8 cellular contexts compared by ENCODE assay signal in the genomic region with DNA sequence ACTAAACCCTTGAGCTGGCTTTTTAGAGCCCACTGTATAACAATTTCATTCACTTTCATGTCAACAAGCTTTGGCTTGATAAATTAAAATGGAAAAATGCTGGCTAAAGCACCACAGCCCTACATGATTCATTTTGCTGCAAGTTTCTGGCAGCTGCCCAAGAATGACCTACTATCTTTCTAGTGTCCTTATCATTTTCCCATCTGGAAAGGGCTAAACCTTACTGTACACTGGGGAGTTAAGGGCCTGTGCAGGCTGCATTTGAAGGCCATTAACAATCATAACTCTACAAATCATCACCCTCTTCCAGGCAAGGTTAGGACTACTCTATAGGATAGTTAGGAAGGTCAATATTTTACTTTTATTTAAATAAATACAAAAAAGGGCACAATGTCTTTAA.
DNase-seq lines count a peak whose midpoint lies in the region; ATAC-seq, FAIRE-seq and TF ChIP-seq lines count a peak whose summit lies in the region.

No MANE protein-coding gene starts in this region.

- no TSS peak for BruUV-seq in endothelial cell of umbilical vein (replicated peaks; lab: Mats Ljungman, UMichigan)

- H3K36me3 ChIP-seq in endothelial cell of umbilical vein (ENCODE audit: control insufficient read depth in 2 of 2, extremely low read depth in 1 of 2, insufficient read depth in 2 of 2, low read length in 2 of 2) (no peaks in the 10 kb centered on the region), thyroid gland (no peaks in the 10 kb centered on the region)

- H3K9ac ChIP-seq in endothelial cell of umbilical vein (replicated peaks; ENCODE audit: extremely low read depth, insufficient read depth, low read length): no peak overlapping the region

- dilution Hi-C loops in endothelial cell of umbilical vein (cut with MboI; ENCODE audit: extremely low pct_ligation_motif_present, low sequenced_read_pairs): no loop called here

- TF ChIP-seq CTCF in endothelial cell of umbilical vein (IDR thresholded peaks at IDR 0.05; ENCODE audit: extremely low read depth in 1 of 2, insufficient read depth in 1 of 2, low read depth in 1 of 2, low read length in 2 of 2): no peak
- no peak for TF ChIP-seq CTCF in thyroid gland (IDR thresholded peaks at IDR 0.05)

- H3K4me2 ChIP-seq in endothelial cell of umbilical vein (ENCODE audit: insufficient read depth, low read length): peak overlapping the region; percentile 47

- no peak overlapping the region for H2AFZ ChIP-seq in endothelial cell of umbilical vein (ENCODE audit: low read depth, low read length)

- intact Hi-C loops in endothelial cell of umbilical vein (cut with micrococcal nuclease): no loop called here
- intact Hi-C loops in thyroid gland (cut with DNase I): no loop called here

- DNase-seq in NCI-H2171 treated with DMSO at 0.1 percent for 48 hours (lab: John Stamatoyannopoulos, UW) (peak; percentile 54), NCI-H2171 (lab: John Stamatoyannopoulos, UW) (no peak), NCI-H524 treated with DMSO at 0.1 percent for 48 hours (lab: John Stamatoyannopoulos, UW) (peak; percentile 64), endothelial cell of umbilical vein (ENCODE audit: low read depth, low spot score) (peak; percentile 93), thyroid gland (peak; percentile 5 to 6), OCI-M1 (lab: John Stamatoyannopoulos, UW) (no peak)
- DNase-seq in stimulated activated CD4-positive, alpha-beta T cell treated with anti-CD3 and anti-CD28 coated beads, Interleukin-4, amount 100 ng/mL, for 24 hours: no peak

- no peak overlapping the region for H3K4me3 ChIP-seq in endothelial cell of umbilical vein (replicated peaks in 1 of 3; ENCODE audit: insufficient read depth in 1 of 3, low read depth in 1 of 3, low read length in 3 of 3)
- H3K4me3 ChIP-seq in thyroid gland (replicated peaks in 1 of 3): no peak overlapping the region

- no peak for ATAC-seq in GM21576 (IDR thresholded peaks at IDR 0.05; ENCODE audit: unreplicated experiment)

- H3K9me1 ChIP-seq in endothelial cell of umbilical vein (replicated peaks; ENCODE audit: control insufficient read depth, extremely low read depth, insufficient read depth, low read length): no peaks in the 10 kb centered on the region

- peak; percentile 72 for FAIRE-seq in endothelial cell of umbilical vein (lab: Jason Lieb, UNC)

- H3K27ac ChIP-seq in endothelial cell of umbilical vein (ENCODE audit: insufficient read depth, low read depth, low read length) (no peak overlapping the region), thyroid gland (no peak overlapping the region)

- CTCF ChIA-PET in endothelial cell of umbilical vein (lab: Charles Lee): interaction anchor here (0.8 kb wide), 1 partner anchor 128 kb away, joined by 3 read pairs; no protein-coding TSS in a partner anchor

- no peaks in the 10 kb centered on the region for H3K9me3 ChIP-seq in endothelial cell of umbilical vein (replicated peaks; ENCODE audit: control insufficient read depth, insufficient read depth, low read length)
- H3K9me3 ChIP-seq in thyroid gland: no peaks in the 10 kb centered on the region

- TF ChIP-seq POLR2A in endothelial cell of umbilical vein (IDR thresholded peaks at IDR 0.05; ENCODE audit: low read depth, low read length) (no peak), thyroid gland (IDR thresholded peaks at IDR 0.05) (no peak)

- no peaks in the 10 kb centered on the region for H4K20me1 ChIP-seq in endothelial cell of umbilical vein (replicated peaks; ENCODE audit: control insufficient read depth, extremely low read depth, insufficient read depth, low read length)

- H3K4me1 ChIP-seq in endothelial cell of umbilical vein (ENCODE audit: control insufficient read depth, extremely low read depth, insufficient read depth, low read length) (peaks cover 8% of the 10 kb centered on the region), thyroid gland (no peaks in the 10 kb centered on the region)

- no peaks in the 10 kb centered on the region for H3K27me3 ChIP-seq in endothelial cell of umbilical vein (ENCODE audit: control insufficient read depth in 2 of 2, insufficient read depth in 2 of 2, low read length in 2 of 2)
- no peaks in the 10 kb centered on the region for H3K27me3 ChIP-seq in thyroid gland

- H3K79me2 ChIP-seq in endothelial cell of umbilical vein (ENCODE audit: control insufficient read depth, insufficient read depth, low read length): no peaks in the 10 kb centered on the region

- POLR2A ChIA-PET in endothelial cell of umbilical vein (lab: Charles Lee): no interaction called here

TF ChIP-seq in endothelial cell of umbilical vein, 7 proteins besides CTCF, POLR2A, EP300 and RAD21:
- peak; percentile 97 for TF ChIP-seq GATA2 (IDR thresholded peaks at IDR 0.05; ENCODE audit: insufficient read depth, insufficient read length, low read depth, low read length)
- TF ChIP-seq MYC (IDR thresholded peaks at IDR 0.05; ENCODE audit: low read depth, low read length): no peak
- TF ChIP-seq JUN (IDR thresholded peaks at IDR 0.05; ENCODE audit: borderline replicate concordance, insufficient read depth, insufficient read length, low read depth): peak; percentile 35

Comparison
In these comparisons a context has a peak if more than half of its experiments do, and no peak if none do; other contexts are left out.
1. DNase-seq: peak in NCI-H2171 treated with DMSO at 0.1 percent for 48 hours (single experiment), NCI-H524 treated with DMSO at 0.1 percent for 48 hours (single experiment), endothelial cell of umbilical vein (single experiment) and thyroid gland (2 of 2); none in NCI-H2171 (single experiment), stimulated activated CD4-positive, alpha-beta T cell treated with anti-CD3 and anti-CD28 coated beads, Interleukin-4, amount 100 ng/mL, for 24 hours (single experiment) and OCI-M1 (single experiment).